In the genomic region with DNA sequence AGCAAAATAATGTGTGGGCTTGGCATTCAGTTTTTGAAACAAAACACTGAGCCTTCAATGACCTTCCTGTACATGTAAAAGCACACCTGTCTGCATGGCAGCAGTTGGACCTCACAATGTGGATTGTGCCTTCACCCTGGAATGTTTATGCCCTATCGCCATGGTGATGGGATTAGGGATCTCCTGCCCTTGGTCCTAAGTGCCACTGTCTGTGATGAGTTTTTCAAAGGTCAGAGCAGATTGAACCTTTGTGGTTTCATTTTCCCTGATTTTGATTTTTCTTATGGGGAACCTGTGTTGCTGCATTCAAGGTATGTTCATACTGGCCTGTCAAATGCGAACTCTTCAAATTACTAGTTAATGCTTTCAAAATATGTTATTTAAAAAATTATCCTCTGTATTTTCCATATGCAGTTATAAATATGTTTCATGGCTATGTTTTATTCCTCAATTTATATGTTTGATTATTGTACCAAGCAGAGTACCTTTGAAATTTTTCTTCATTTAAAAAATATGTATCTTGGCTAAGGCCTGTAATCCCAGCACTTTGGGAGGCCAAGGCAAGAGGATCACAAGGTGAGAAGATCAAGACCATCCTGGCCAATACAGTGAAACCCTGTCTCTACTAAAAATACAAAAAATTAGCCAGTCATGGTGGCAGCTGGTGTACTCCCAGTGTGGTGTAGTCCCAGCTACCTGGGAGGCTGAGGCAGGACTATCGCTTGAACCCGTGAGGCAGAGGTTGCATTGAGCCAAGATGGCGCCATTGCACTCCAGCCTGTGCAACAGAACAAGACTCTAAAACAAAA, we compare ENCODE assay signal across 8 cellular contexts.
DNase-seq lines count a peak whose midpoint lies in the region; ATAC-seq and TF ChIP-seq lines count a peak whose summit lies in the region.
"Not testable (repeated sequence)": the region's sequence is repeated elsewhere in the genome, so short reads cannot be mapped to it uniquely, and the experiment has no call there.

No MANE protein-coding gene starts in this region.

- H3K27me3 Mint-ChIP-seq in activated CD8-positive, alpha-beta T cell treated with anti-CD3 and anti-CD28 coated beads for 36 hours = not testable (repeated sequence)

- H2AK5ac ChIP-seq in mesenchymal stem cell (ENCODE audit: low read length, severe bottlenecking) = not testable (repeated sequence)

- not testable (repeated sequence) for H4K8ac ChIP-seq in mesenchymal stem cell (ENCODE audit: low read length)

- ATAC-seq in DND-41 (ENCODE audit: insufficient read depth, low read depth) (peak; percentile 84), GM21381 (IDR thresholded peaks at IDR 0.05; ENCODE audit: unreplicated experiment) (peak; percentile 88), HG02943 (IDR thresholded peaks at IDR 0.05; ENCODE audit: low read depth, unreplicated experiment) (peak; percentile 71)
- ATAC-seq in activated CD8-positive, alpha-beta T cell treated with anti-CD3 and anti-CD28 coated beads for 36 hours = peak; percentile 77

- not testable (repeated sequence) for DNase-seq in DND-41
- DNase-seq in HT1080 (ENCODE audit: low read depth) (peak; percentile 15), epithelial cell of proximal tubule (ENCODE audit: low read depth) (peak; percentile 4), mesenchymal stem cell (peak; percentile 38)
- DNase-seq in activated CD8-positive, alpha-beta T cell treated with anti-CD3 and anti-CD28 coated beads for 36 hours = peak; percentile 8
- peak; percentile 3 for DNase-seq in stimulated activated CD4-positive, alpha-beta T cell treated with anti-CD3 and anti-CD28 coated beads, Interleukin-4, amount 100 ng/mL, for 24 hours

- not testable (repeated sequence) for H3K4me1 Mint-ChIP-seq in activated CD8-positive, alpha-beta T cell treated with anti-CD3 and anti-CD28 coated beads for 36 hours (ENCODE audit: low read depth)

- not testable (repeated sequence) for H3K27ac Mint-ChIP-seq in activated CD8-positive, alpha-beta T cell treated with anti-CD3 and anti-CD28 coated beads for 36 hours

- POLR2A ChIA-PET in activated CD8-positive, alpha-beta T cell treated with anti-CD3 and anti-CD28 coated beads for 36 hours (lab: Charles Lee) = not testable (repeated sequence)

- CTCF ChIA-PET in activated CD8-positive, alpha-beta T cell treated with anti-CD3 and anti-CD28 coated beads for 36 hours (lab: Charles Lee) = not testable (repeated sequence)

- not testable (repeated sequence) for H3K4me2 ChIP-seq in DND-41 (ENCODE audit: insufficient read depth, low read length); mesenchymal stem cell (ENCODE audit: low read length, poor library complexity, severe bottlenecking)

- intact Hi-C loops in activated CD8-positive, alpha-beta T cell treated with anti-CD3 and anti-CD28 coated beads for 36 hours (cut with micrococcal nuclease) = not testable (repeated sequence)

- not testable (repeated sequence) for H4K20me1 ChIP-seq in DND-41 (ENCODE audit: insufficient read depth, low read length)

- not testable (repeated sequence) for H4K91ac ChIP-seq in mesenchymal stem cell (ENCODE audit: low read length)

- H3K4me3 Mint-ChIP-seq in activated CD8-positive, alpha-beta T cell treated with anti-CD3 and anti-CD28 coated beads for 36 hours = not testable (repeated sequence)

- not testable (repeated sequence) for H3K4ac ChIP-seq in mesenchymal stem cell (ENCODE audit: low read depth in 1 of 2, low read length in 2 of 2)

- not testable (repeated sequence) for H3K36me3 ChIP-seq in DND-41 (ENCODE audit: insufficient read depth, low read length); mesenchymal stem cell (ENCODE audit: control insufficient read depth in 1 of 2, insufficient read depth in 2 of 2, low read depth in 1 of 2, low read length in 2 of 2)

- not testable (repeated sequence) for H3K23ac ChIP-seq in mesenchymal stem cell (ENCODE audit: low read length in 2 of 2)

- not testable (repeated sequence) for H3K18ac ChIP-seq in mesenchymal stem cell (ENCODE audit: low read depth in 1 of 2, low read length in 2 of 2)

- not testable (repeated sequence) for H3K4me3 ChIP-seq in DND-41 (ENCODE audit: low read depth in 1 of 2, low read length in 2 of 2); epithelial cell of proximal tubule (ENCODE audit: low read depth, low read length); mesenchymal stem cell (ENCODE audit: insufficient read depth in 1 of 2, low read depth in 1 of 2, low read length in 2 of 2)

- H3K9me3 Mint-ChIP-seq in activated CD8-positive, alpha-beta T cell treated with anti-CD3 and anti-CD28 coated beads for 36 hours = not testable (repeated sequence)

- H3K9ac ChIP-seq in DND-41 (ENCODE audit: low read depth, low read length); mesenchymal stem cell (ENCODE audit: low read length): not testable (repeated sequence)

- H3K9me3 ChIP-seq in DND-41 (ENCODE audit: insufficient read depth, low read length, severe bottlenecking); mesenchymal stem cell (ENCODE audit: control insufficient read depth, low read length): not testable (repeated sequence)

- H3K27ac ChIP-seq in DND-41 (ENCODE audit: low read length); mesenchymal stem cell (ENCODE audit: low read length, poor library complexity, severe bottlenecking): not testable (repeated sequence)

- H2BK12ac ChIP-seq in mesenchymal stem cell (ENCODE audit: low read length in 2 of 2) = not testable (repeated sequence)

- WGBS in mesenchymal stem cell = 75% methylated on average over 4 of the region's 5 CpGs

- not testable (repeated sequence) for H3K36me3 Mint-ChIP-seq in activated CD8-positive, alpha-beta T cell treated with anti-CD3 and anti-CD28 coated beads for 36 hours (ENCODE audit: low read depth)

- H3K79me1 ChIP-seq in mesenchymal stem cell (replicated peaks; ENCODE audit: low read length, poor library complexity, severe bottlenecking) = not testable (repeated sequence)

- H3K27me3 ChIP-seq in DND-41 (ENCODE audit: insufficient read depth, low read length, poor library complexity); mesenchymal stem cell (ENCODE audit: control insufficient read depth in 1 of 2, insufficient read depth in 1 of 2, low read length in 2 of 2): not testable (repeated sequence)

- H2AFZ ChIP-seq in DND-41 (ENCODE audit: low read depth, low read length); mesenchymal stem cell (ENCODE audit: low read depth, low read length): not testable (repeated sequence)

- H3K4me1 ChIP-seq in DND-41 (ENCODE audit: insufficient read depth, low read length); mesenchymal stem cell (ENCODE audit: control insufficient read depth, insufficient read depth, low read depth, low read length): not testable (repeated sequence)

- H3K79me2 ChIP-seq in DND-41 (ENCODE audit: insufficient read depth, low read length) = not testable (repeated sequence)

- not testable (repeated sequence) for TF ChIP-seq CTCF in DND-41 (IDR thresholded peaks at IDR 0.05; ENCODE audit: borderline replicate concordance, extremely low read depth, low read length, poor library complexity, severe bottlenecking); activated CD8-positive, alpha-beta T cell treated with anti-CD3 and anti-CD28 coated beads for 36 hours (IDR thresholded peaks at IDR 0.05); epithelial cell of proximal tubule (conservative IDR thresholded peaks at IDR 0.05; ENCODE audit: low read depth, low read length)

- not testable (repeated sequence) for H2BK5ac ChIP-seq in mesenchymal stem cell (ENCODE audit: low read depth, low read length, poor library complexity, severe bottlenecking)

- H2BK120ac ChIP-seq in mesenchymal stem cell (ENCODE audit: low read depth, low read length) = not testable (repeated sequence)

- H2BK15ac ChIP-seq in mesenchymal stem cell (ENCODE audit: low read depth, poor library complexity, severe bottlenecking) = not testable (repeated sequence)

- H3K14ac ChIP-seq in mesenchymal stem cell (ENCODE audit: low read length in 2 of 2) = not testable (repeated sequence)
